ENCODE assay signal across 19 cellular contexts in the genomic region with DNA sequence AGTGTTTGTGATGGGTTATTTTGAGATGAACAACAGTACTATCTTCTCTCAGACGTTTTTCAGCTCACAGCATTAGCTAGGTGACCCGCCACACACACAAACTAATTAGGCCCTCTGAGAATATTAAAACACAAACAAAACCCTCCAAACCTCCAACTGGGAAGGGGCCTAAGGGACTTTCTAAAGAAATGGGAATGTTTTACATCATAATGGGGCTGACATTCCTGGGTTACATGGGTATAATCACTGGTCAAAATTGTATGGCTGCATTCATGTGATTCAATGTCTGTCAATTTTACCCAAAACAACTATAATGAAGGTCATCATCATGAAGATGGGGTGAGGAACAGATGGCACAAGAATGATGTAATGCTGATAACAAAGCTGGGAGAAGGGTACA. TPM values are rescaled to one million over a fixed set of nuclear protein-coding genes. Genes with fewer than 3 reads are reported as not detected.
A peak's percentile ranks its signal among the peaks of the same experiment; 100 is the strongest.
DNase-seq lines count a peak whose midpoint lies in the region; ATAC-seq, FAIRE-seq and TF ChIP-seq lines count a peak whose summit lies in the region.
"Had no signal": no experiment of that assay in that cellular context is flagged by ENCODE, and none has a peak within 500 bp of the region (broad histone marks: within the 10 kb centered on the region; RNA-seq: fewer than 3 reads in every experiment).

No MANE protein-coding gene starts in this region.

- ATAC-seq in right cardiac atrium: no peak

- H2BK5ac ChIP-seq in H1 (ENCODE audit: low read depth, low read length) (peak overlapping the region; percentile 2; the same call in 1 of the 2 replicates), mesendoderm (ENCODE audit: low read length) (no peak overlapping the region)

- H3K4me3 ChIP-seq in HAP-1 (no peak overlapping the region), H1 (ENCODE audit: extremely low read depth in 1 of 4, insufficient read depth in 2 of 4, low read depth in 3 of 4, low read length in 4 of 4) (peak overlapping the region in 1 of 4 experiments; percentile 30; a peak in 2 of 8 replicates), mesendoderm (ENCODE audit: low read length) (no peak overlapping the region), lower leg skin (ENCODE audit: low read depth, poor library complexity, severe bottlenecking) (no peak overlapping the region), right cardiac atrium (ENCODE audit: low read length) (no peak overlapping the region)
- H3K4me3 ChIP-seq: GM23248 had no signal

- no peak for TF ChIP-seq RAD21 in H1 (IDR thresholded peaks at IDR 0.05 in 1 of 2, conservative IDR thresholded peaks at IDR 0.05 in 1 of 2; ENCODE audit: low read depth in 2 of 2, low read length in 2 of 2)

- no peaks in the 10 kb centered on the region for H3K27me3 ChIP-seq in HAP-1 (ENCODE audit: low read depth)
- H3K27me3 ChIP-seq in H1 (replicated peaks in 1 of 4; ENCODE audit: control insufficient read depth in 3 of 4, extremely low read depth in 1 of 4, insufficient read depth in 3 of 4, low read length in 3 of 4): no peaks in the 10 kb centered on the region
- H3K27me3 ChIP-seq in mesendoderm (ENCODE audit: insufficient read depth, low read length, poor library complexity): no peaks in the 10 kb centered on the region
- H3K27me3 ChIP-seq in right cardiac atrium (ENCODE audit: control insufficient read depth, insufficient read depth): no peaks in the 10 kb centered on the region

- no peak overlapping the region for H2BK20ac ChIP-seq in H1 (ENCODE audit: low read length)

- H3K4me1 ChIP-seq in HAP-1: peaks cover 54% of the 10 kb centered on the region
- peaks cover 5 to 23% (median 11%) of the 10 kb centered on the region in 4 experiments for H3K4me1 ChIP-seq in H1 (replicated peaks in 1 of 4; ENCODE audit: control insufficient read depth in 3 of 4, insufficient read depth in 4 of 4, low read length in 3 of 4)
- H3K4me1 ChIP-seq in mesendoderm (ENCODE audit: control insufficient read depth, low read depth, low read length): peaks cover 3% of the 10 kb centered on the region
- no peaks in the 10 kb centered on the region for H3K4me1 ChIP-seq in right cardiac atrium (ENCODE audit: control insufficient read depth, insufficient read depth, low read length)

- TF ChIP-seq CTCF in H1 (IDR thresholded peaks at IDR 0.05; ENCODE audit: control extremely low read depth in 1 of 3, insufficient read depth in 1 of 3, low read depth in 1 of 3, low read length in 3 of 3) (no peak), lower leg skin (IDR thresholded peaks at IDR 0.05) (no peak)

- no peak overlapping the region for H2AFZ ChIP-seq in H1 (ENCODE audit: low read length)
- H2AFZ ChIP-seq: GM23248 had no signal

- DNase-seq in GM12891 (ENCODE audit: insufficient read length, low spot score) (no peak), HAP-1 (ENCODE audit: low spot score in 2 of 2) (peak; percentile 70 to 95), H1 (ENCODE audit: low read depth in 1 of 2, low spot score in 2 of 2) (peak in 1 of 2 experiments; percentile 29), mesendoderm (peak; percentile 37), lower leg skin (ENCODE audit: low spot score in 2 of 2) (no peak), 8988T (no peak), right cardiac atrium (no peak), substantia nigra (lab: John Stamatoyannopoulos, UW) (no peak)
- DNase-seq: ACHN; Calu3; CD4-positive, CD25-positive, alpha-beta regulatory T cell; DMS79 treated with DMSO at 0.1 percent for 48 hours; GM23248; NCI-H187 treated with DMSO at 0.1 percent for 48 hours; NCI-H446 treated with DMSO at 0.1 percent for 48 hours; NCI-H748 treated with DMSO at 0.1 percent for 48 hours; RPMI8226 had no signal

- CTCF ChIA-PET in H1 (lab: Charles Lee; ENCODE audit: partially characterized antibody): interaction anchor here (1.0 to 1.4 kb wide), 3 partner anchors 82 to 101 kb away, joined by 3 to 6 read pairs (median 3); no protein-coding TSS in a partner anchor

- H4K8ac ChIP-seq in H1 (ENCODE audit: extremely low read depth, insufficient read depth, low read length) (no peak overlapping the region), mesendoderm (ENCODE audit: low read depth, low read length) (no peak overlapping the region)

- H3K36me3 ChIP-seq in HAP-1 (replicated peaks) (peaks cover 29% of the 10 kb centered on the region), H1 (ENCODE audit: control insufficient read depth in 2 of 4, insufficient read depth in 4 of 4, low read length in 3 of 4) (peaks cover 0 to 6% (median 3%) of the 10 kb centered on the region in 4 experiments; a peak in 2 of 8 replicates), mesendoderm (ENCODE audit: control insufficient read depth, insufficient read depth, low read length) (no peaks in the 10 kb centered on the region)

- 0 out of 3 replicates have a peak, but pooled peaks of 1 of the 2 experiments have one; percentile 46 for TF ChIP-seq EP300 in H1 (IDR thresholded peaks at IDR 0.05; ENCODE audit: borderline replicate concordance in 1 of 2, low read depth in 2 of 2, low read length in 2 of 2)

- H2AK5ac ChIP-seq in H1 (ENCODE audit: low read depth, low read length) (no peak overlapping the region), mesendoderm (ENCODE audit: low read length) (no peak overlapping the region)

- no peaks in the 10 kb centered on the region; the same call in 1 of the 2 replicates for H3K9me3 ChIP-seq in HAP-1
- no peaks in the 10 kb centered on the region for H3K9me3 ChIP-seq in H1 (ENCODE audit: insufficient read depth in 2 of 2, low read depth in 1 of 2, low read length in 1 of 2)
- H3K9me3 ChIP-seq in right cardiac atrium (ENCODE audit: control insufficient read depth, low read length): no peaks in the 10 kb centered on the region

- H3K23ac ChIP-seq in H1 (ENCODE audit: insufficient read length): no peak overlapping the region
- H3K23ac ChIP-seq in mesendoderm (ENCODE audit: low read length): no peak overlapping the region

- H2BK15ac ChIP-seq in H1 (ENCODE audit: low read length) (no peak overlapping the region), mesendoderm (replicated peaks; ENCODE audit: low read depth) (no peak overlapping the region)

- H3K56ac ChIP-seq in H1 (replicated peaks; ENCODE audit: insufficient read length, low read depth, low read length) (no peak overlapping the region), mesendoderm (ENCODE audit: low read length) (no peak overlapping the region)

- no peak overlapping the region for H3K14ac ChIP-seq in H1 (ENCODE audit: insufficient read length)

- H3K23me2 ChIP-seq in H1 (ENCODE audit: low read depth, low read length): no peaks in the 10 kb centered on the region

- H3K27ac ChIP-seq in H1 (ENCODE audit: low read depth, low read length): peak overlapping the region; percentile 86; the same call in 1 of the 2 replicates
- H3K27ac ChIP-seq in mesendoderm (ENCODE audit: low read depth, low read length): no peak overlapping the region
- no peak overlapping the region for H3K27ac ChIP-seq in right cardiac atrium (ENCODE audit: low read length)
- no peak overlapping the region for H3K27ac ChIP-seq in substantia nigra (ENCODE audit: low read depth, low read length, poor library complexity, severe bottlenecking)
- H3K27ac ChIP-seq: GM23248 had no signal

- H2BK12ac ChIP-seq in H1 (ENCODE audit: low read depth, low read length): no peak overlapping the region; the same call in 1 of the 2 replicates

- POLR2A ChIA-PET in H1 (lab: Charles Lee; ENCODE audit: partially characterized antibody): interaction anchor here (0.8 to 1.6 kb wide), 2 partner anchors 11 to 19 kb away, joined by 3 to 4 read pairs; no protein-coding TSS in a partner anchor

- no peaks in the 10 kb centered on the region for H4K20me1 ChIP-seq in H1 (replicated peaks in 1 of 2; ENCODE audit: control insufficient read depth in 1 of 2, insufficient read depth in 2 of 2, low read length in 2 of 2)

- H2BK120ac ChIP-seq in H1 (replicated peaks; ENCODE audit: low read depth, low read length): no peak overlapping the region
- H2BK120ac ChIP-seq in mesendoderm (ENCODE audit: low read depth, low read length): no peak overlapping the region

- H3K79me2 ChIP-seq in H1 (ENCODE audit: control insufficient read depth in 1 of 2, insufficient read depth in 2 of 2, low read length in 2 of 2) (0 out of 4 replicates have a peak, but pooled peaks cover 0 to 3% of the 10 kb centered on the region in 2 experiments), mesendoderm (ENCODE audit: control insufficient read depth, insufficient read depth, low read length) (no peaks in the 10 kb centered on the region)

- WGBS in H1 (ENCODE audit: extremely low coverage in 1 of 2, insufficient coverage in 1 of 2, insufficient read length in 1 of 2, insufficient replicate concordance in 2 of 2, low coverage in 1 of 2, low lambda C conversion rate in 2 of 2, missing lambda C conversion rate in 1 of 2), 2 experiments: 3% methylated on average over 2 of the region's 2 CpGs; no CpG with 5 or more reads in 1 of the 2 experiments
- no CpG with 5 or more reads among the region's 2 CpGs for WGBS in mesendoderm (ENCODE audit: extremely low coverage, insufficient coverage, low lambda C conversion rate)
- WGBS in lower leg skin, 2 donors: 70 to 78% methylated on average over 2 of the region's 2 CpGs
- 68% methylated on average over 2 of the region's 2 CpGs for WGBS in right cardiac atrium

- H3K4ac ChIP-seq in H1 (replicated peaks; ENCODE audit: insufficient read length, low read depth, low read length): no peak overlapping the region
- no peak overlapping the region for H3K4ac ChIP-seq in mesendoderm (ENCODE audit: low read depth, low read length)

- no peak overlapping the region for H4K91ac ChIP-seq in H1 (replicated peaks; ENCODE audit: insufficient read length, low read length)

- FAIRE-seq in GM12891 (lab: Jason Lieb, UNC): peak; percentile 31
- FAIRE-seq in H1 (lab: Jason Lieb, UNC): peak; percentile 78
- FAIRE-seq: G401.6, GM18507 had no signal

- H3K79me1 ChIP-seq in H1 (ENCODE audit: low read depth, low read length) (no peaks in the 10 kb centered on the region), mesendoderm (ENCODE audit: low read length) (peaks cover 1% of the 10 kb centered on the region)

- in situ Hi-C loops in HAP-1 (cut with MboI; ENCODE audit: low sequenced_read_pairs): no loop called here

- H4K5ac ChIP-seq in H1 (ENCODE audit: insufficient read length, low read depth, low read length) (peak overlapping the region; percentile 49), mesendoderm (ENCODE audit: low read length) (no peak overlapping the region)

- TF ChIP-seq POLR2A in GM12891 (IDR thresholded peaks at IDR 0.05; ENCODE audit: low read depth, low read length) (no peak), H1 (IDR thresholded peaks at IDR 0.05; ENCODE audit: control extremely low read depth in 1 of 2, low read depth in 2 of 2, low read length in 2 of 2) (no peak), lower leg skin (IDR thresholded peaks at IDR 0.05) (no peak)

- H3K4me2 ChIP-seq in H1 (ENCODE audit: insufficient read depth in 1 of 2, low read depth in 2 of 2, low read length in 2 of 2): peak overlapping the region; percentile 5 to 56
- H3K4me2 ChIP-seq in mesendoderm (ENCODE audit: low read length): no peak overlapping the region

- H3K9ac ChIP-seq in H1 (replicated peaks in 1 of 4; ENCODE audit: extremely low read depth in 1 of 4, low read depth in 3 of 4, low read length in 3 of 4) (no peak overlapping the region), mesendoderm (ENCODE audit: low read length) (no peak overlapping the region)
- H3K9ac ChIP-seq: GM23248 had no signal

- no peak overlapping the region for H3K18ac ChIP-seq in H1 (ENCODE audit: extremely low read depth, low read length)
- no peak overlapping the region for H3K18ac ChIP-seq in mesendoderm (ENCODE audit: low read length)

- intact Hi-C loops in lower leg skin (cut with DNase I; ENCODE audit: low total_unique reads): no loop called here
- intact Hi-C loops in right cardiac atrium (cut with DNase I): no loop called here

RNA-seq across cellular contexts. Expression of gene SPTLC1, which starts 59.6 kb away (rescaled TPM):
- 27.3 TPM for polyA plus RNA-seq in GM12891 (2012; ENCODE audit: low read depth, missing spikeins)
- 62.1 and 64.2 TPM in 2 replicates for total RNA-seq in H1 (2021; fragmentation: NEBNext Ultra II Directional; extraction: Animal tissue kit (Norgen Biotek cat#: 25700))
- polyA plus RNA-seq in H1 (2011; rRNA removed) (21.6 and 34.2 TPM in 2 replicates), right cardiac atrium (21.1 TPM)
- 43.2 TPM for polyA plus RNA-seq in H1 (2011; cell fraction: cytosol; rRNA removed)
- 37.0 TPM for polyA plus RNA-seq in H1 (2011; cell fraction: nucleus; rRNA removed)
- 53.4 to 59.2 TPM (median 54.5 TPM) in 4 replicates for polyA plus RNA-seq in H1 (2012, experiment 1 of 2)
- polyA plus RNA-seq in H1 (2012, experiment 2 of 2): 12.0 TPM
- 98.2 TPM for polyA plus RNA-seq in H1 (2013, experiment 1 of 2)
- polyA plus RNA-seq in H1 (2013, experiment 2 of 2): 120 TPM
- polyA minus RNA-seq in H1 (2011; rRNA and poly(A)+ RNA removed): 61.1 and 65.7 TPM in 2 replicates
- polyA minus RNA-seq in H1 (2011; cell fraction: cytosol; rRNA and poly(A)+ RNA removed): 31.4 TPM
- 39.0 TPM for polyA minus RNA-seq in H1 (2011; cell fraction: nucleus; rRNA and poly(A)+ RNA removed)
- polyA plus RNA-seq in mesendoderm (2013, experiment 1 of 2): 64.5 TPM
- 61.3 TPM for polyA plus RNA-seq in mesendoderm (2013, experiment 2 of 2)
- total RNA-seq in lower leg skin (10 to 100 TPM; 80.5 to 99.6 (median 95.6) TPM), right cardiac atrium (10 to 100 TPM; 31.5 to 33.6 (median 32.8) TPM)

Comparison
In these comparisons a context has a peak if more than half of its experiments do, and no peak if none do; other contexts are left out.
1. DNase-seq: peak in HAP-1 (2 of 2) and mesendoderm (single experiment); none in GM12891 (single experiment), lower leg skin (0 of 2), 8988T (single experiment), right cardiac atrium (0 of 3) and substantia nigra (0 of 49).